ENCODE assay signal across 1 cellular context in the genomic region with DNA sequence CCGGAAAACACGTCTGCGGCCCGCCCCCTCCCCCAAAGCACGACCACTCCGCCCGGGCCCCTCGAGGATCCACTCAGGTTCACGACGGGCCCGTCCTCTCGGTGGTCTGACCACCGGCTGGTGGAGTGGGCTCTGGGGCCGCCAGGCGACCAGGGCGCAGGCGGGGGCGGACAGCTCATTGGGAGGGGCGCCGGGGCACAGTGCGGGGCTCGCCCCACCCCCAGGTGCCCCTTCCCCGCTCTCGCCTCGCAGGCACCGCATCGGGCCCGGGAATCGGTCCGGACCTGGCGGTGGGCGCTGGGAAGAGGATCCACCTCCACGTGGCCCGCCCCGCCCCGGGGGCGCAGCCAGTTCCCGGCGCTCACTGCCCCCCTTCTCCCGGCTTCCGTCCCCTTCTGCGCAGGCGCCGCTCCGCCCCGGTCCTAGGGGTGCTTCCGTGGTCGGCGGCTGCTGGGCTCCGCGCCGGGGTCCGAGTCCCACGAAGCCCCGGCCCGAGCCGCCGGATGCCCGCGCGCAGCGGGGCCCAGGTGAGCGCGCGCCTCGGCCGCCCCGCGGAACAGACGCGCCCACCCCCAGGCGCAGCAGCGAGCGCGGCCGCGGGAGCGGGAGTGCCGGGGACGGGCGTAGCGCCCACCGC.
TF ChIP-seq lines count a peak whose summit lies in the region.

A gene with protein sequence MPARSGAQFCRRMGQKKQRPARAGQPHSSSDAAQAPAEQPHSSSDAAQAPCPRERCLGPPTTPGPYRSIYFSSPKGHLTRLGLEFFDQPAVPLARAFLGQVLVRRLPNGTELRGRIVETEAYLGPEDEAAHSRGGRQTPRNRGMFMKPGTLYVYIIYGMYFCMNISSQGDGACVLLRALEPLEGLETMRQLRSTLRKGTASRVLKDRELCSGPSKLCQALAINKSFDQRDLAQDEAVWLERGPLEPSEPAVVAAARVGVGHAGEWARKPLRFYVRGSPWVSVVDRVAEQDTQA (plus strand): TSS at position 419 of the 637 bp plus-strand sequence. CDS start 85 bp downstream, at position 504.

TF ChIP-seq in HepG2, 621 proteins besides CTCF, POLR2A, EP300 and RAD21 (continued from another document and continues in another):
- TF ChIP-seq, protein P1, sequence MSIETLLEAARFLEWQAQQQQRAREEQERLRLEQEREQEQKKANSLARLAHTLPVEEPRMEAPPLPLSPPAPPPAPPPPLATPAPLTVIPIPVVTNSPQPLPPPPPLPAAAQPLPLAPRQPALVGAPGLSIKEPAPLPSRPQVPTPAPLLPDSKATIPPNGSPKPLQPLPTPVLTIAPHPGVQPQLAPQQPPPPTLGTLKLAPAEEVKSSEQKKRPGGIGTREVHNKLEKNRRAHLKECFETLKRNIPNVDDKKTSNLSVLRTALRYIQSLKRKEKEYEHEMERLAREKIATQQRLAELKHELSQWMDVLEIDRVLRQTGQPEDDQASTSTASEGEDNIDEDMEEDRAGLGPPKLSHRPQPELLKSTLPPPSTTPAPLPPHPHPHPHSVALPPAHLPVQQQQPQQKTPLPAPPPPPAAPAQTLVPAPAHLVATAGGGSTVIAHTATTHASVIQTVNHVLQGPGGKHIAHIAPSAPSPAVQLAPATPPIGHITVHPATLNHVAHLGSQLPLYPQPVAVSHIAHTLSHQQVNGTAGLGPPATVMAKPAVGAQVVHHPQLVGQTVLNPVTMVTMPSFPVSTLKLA (IDR thresholded peaks at IDR 0.05): peak; percentile 72
- TF ChIP-seq, protein P2, sequence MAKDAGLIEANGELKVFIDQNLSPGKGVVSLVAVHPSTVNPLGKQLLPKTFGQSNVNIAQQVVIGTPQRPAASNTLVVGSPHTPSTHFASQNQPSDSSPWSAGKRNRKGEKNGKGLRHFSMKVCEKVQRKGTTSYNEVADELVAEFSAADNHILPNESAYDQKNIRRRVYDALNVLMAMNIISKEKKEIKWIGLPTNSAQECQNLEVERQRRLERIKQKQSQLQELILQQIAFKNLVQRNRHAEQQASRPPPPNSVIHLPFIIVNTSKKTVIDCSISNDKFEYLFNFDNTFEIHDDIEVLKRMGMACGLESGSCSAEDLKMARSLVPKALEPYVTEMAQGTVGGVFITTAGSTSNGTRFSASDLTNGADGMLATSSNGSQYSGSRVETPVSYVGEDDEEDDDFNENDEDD (CRISPR knock-in tag; IDR thresholded peaks at IDR 0.05; ENCODE audit: borderline replicate concordance): peak; percentile 80; the same call in 1 of the 2 replicates
- TF ChIP-seq CC2D1A (CRISPR knock-in tag; IDR thresholded peaks at IDR 0.05) (no peak), NFKB2 (CRISPR knock-in tag; IDR thresholded peaks at IDR 0.05; ENCODE audit: borderline replicate concordance) (no peak), FOXA1 (IDR thresholded peaks at IDR 0.05) (no peak), FOXA1 (CRISPR knock-in tag; IDR thresholded peaks at IDR 0.05) (no peak), CAMTA2 (CRISPR knock-in tag; IDR thresholded peaks at IDR 0.05; ENCODE audit: borderline replicate concordance) (no peak), MEIS1 (CRISPR knock-in tag; IDR thresholded peaks at IDR 0.05; ENCODE audit: borderline replicate concordance) (no peak), TBL1XR1 (IDR thresholded peaks at IDR 0.05; ENCODE audit: borderline replicate concordance, low read length, partially characterized antibody) (no peak), KLF6 (CRISPR knock-in tag; IDR thresholded peaks at IDR 0.05) (no peak), RFX3 (CRISPR knock-in tag; IDR thresholded peaks at IDR 0.05) (no peak), SALL1 (CRISPR knock-in tag; IDR thresholded peaks at IDR 0.05) (peak; percentile 31; the same call in 1 of the 2 replicates), ZNF432 (CRISPR knock-in tag; IDR thresholded peaks at IDR 0.05; ENCODE audit: borderline replicate concordance) (no peak), ATF7-NPFF (CRISPR knock-in tag; IDR thresholded peaks at IDR 0.05; ENCODE audit: low read depth) (no peak; the same call in 1 of the 2 replicates), ZNF780A (CRISPR knock-in tag; IDR thresholded peaks at IDR 0.05) (no peak), ZNF773 (CRISPR knock-in tag; IDR thresholded peaks at IDR 0.05; ENCODE audit: borderline replicate concordance) (no peak), TOE1 (CRISPR knock-in tag; IDR thresholded peaks at IDR 0.05) (no peak), CBFB (CRISPR knock-in tag; IDR thresholded peaks at IDR 0.05) (no peak; the same call in 1 of the 2 replicates), CCAR2 (optimal IDR thresholded peaks at IDR 0.05; ENCODE audit: low read depth, low read length) (no peak), MAFK (conservative IDR thresholded peaks at IDR 0.05 in 1 of 2, IDR thresholded peaks at IDR 0.05 in 1 of 2; ENCODE audit: low read length in 2 of 2) (no peak), SNAPC2 (CRISPR knock-in tag; IDR thresholded peaks at IDR 0.05) (no peak), ZNF614 (CRISPR knock-in tag; IDR thresholded peaks at IDR 0.05; ENCODE audit: borderline replicate concordance) (no peak), ZNF589 (CRISPR knock-in tag; conservative IDR thresholded peaks at IDR 0.05) (no peak), ZNF530 (CRISPR knock-in tag; IDR thresholded peaks at IDR 0.05; ENCODE audit: low read depth) (no peak), KLF15 (CRISPR knock-in tag; IDR thresholded peaks at IDR 0.05; ENCODE audit: borderline replicate concordance) (no peak), EED (CRISPR knock-in tag; IDR thresholded peaks at IDR 0.05) (no peak), ZNF781 (CRISPR knock-in tag; IDR thresholded peaks at IDR 0.05; ENCODE audit: borderline replicate concordance, not compliant biosample characterization) (no peak), CEBPB (IDR thresholded peaks at IDR 0.05; ENCODE audit: borderline replicate concordance, low read depth, low read length) (no peak), KAT2B (IDR thresholded peaks at IDR 0.05; ENCODE audit: borderline replicate concordance, low read depth, low read length) (no peak)
- TF ChIP-seq, protein P3, sequence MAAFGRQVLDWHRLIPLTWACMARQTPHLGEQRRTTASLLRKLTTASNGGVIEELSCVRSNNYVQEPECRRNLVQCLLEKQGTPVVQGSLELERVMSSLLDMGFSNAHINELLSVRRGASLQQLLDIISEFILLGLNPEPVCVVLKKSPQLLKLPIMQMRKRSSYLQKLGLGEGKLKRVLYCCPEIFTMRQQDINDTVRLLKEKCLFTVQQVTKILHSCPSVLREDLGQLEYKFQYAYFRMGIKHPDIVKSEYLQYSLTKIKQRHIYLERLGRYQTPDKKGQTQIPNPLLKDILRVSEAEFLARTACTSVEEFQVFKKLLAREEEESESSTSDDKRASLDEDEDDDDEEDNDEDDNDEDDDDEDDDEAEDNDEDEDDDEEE (CRISPR knock-in tag; IDR thresholded peaks at IDR 0.05): 0 out of 2 replicates have a peak, but pooled peaks have one; percentile 40
- TF ChIP-seq, protein P4, sequence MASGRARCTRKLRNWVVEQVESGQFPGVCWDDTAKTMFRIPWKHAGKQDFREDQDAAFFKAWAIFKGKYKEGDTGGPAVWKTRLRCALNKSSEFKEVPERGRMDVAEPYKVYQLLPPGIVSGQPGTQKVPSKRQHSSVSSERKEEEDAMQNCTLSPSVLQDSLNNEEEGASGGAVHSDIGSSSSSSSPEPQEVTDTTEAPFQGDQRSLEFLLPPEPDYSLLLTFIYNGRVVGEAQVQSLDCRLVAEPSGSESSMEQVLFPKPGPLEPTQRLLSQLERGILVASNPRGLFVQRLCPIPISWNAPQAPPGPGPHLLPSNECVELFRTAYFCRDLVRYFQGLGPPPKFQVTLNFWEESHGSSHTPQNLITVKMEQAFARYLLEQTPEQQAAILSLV (CRISPR knock-in tag; IDR thresholded peaks at IDR 0.05; ENCODE audit: borderline replicate concordance): no peak; the same call in 1 of the 2 replicates
- TF ChIP-seq, protein P5, sequence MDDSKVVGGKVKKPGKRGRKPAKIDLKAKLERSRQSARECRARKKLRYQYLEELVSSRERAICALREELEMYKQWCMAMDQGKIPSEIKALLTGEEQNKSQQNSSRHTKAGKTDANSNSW (CRISPR knock-in tag; IDR thresholded peaks at IDR 0.05; ENCODE audit: borderline replicate concordance): no peak; the same call in 1 of the 2 replicates
- TF ChIP-seq, protein P6, sequence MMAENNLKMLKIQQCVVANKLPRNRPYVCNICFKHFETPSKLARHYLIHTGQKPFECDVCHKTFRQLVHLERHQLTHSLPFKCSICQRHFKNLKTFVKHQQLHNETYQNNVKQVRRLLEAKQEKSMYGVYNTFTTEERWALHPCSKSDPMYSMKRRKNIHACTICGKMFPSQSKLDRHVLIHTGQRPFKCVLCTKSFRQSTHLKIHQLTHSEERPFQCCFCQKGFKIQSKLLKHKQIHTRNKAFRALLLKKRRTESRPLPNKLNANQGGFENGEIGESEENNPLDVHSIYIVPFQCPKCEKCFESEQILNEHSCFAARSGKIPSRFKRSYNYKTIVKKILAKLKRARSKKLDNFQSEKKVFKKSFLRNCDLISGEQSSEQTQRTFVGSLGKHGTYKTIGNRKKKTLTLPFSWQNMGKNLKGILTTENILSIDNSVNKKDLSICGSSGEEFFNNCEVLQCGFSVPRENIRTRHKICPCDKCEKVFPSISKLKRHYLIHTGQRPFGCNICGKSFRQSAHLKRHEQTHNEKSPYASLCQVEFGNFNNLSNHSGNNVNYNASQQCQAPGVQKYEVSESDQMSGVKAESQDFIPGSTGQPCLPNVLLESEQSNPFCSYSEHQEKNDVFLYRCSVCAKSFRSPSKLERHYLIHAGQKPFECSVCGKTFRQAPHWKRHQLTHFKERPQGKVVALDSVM (CRISPR knock-in tag; IDR thresholded peaks at IDR 0.05): no peak
- TF ChIP-seq, protein P7, sequence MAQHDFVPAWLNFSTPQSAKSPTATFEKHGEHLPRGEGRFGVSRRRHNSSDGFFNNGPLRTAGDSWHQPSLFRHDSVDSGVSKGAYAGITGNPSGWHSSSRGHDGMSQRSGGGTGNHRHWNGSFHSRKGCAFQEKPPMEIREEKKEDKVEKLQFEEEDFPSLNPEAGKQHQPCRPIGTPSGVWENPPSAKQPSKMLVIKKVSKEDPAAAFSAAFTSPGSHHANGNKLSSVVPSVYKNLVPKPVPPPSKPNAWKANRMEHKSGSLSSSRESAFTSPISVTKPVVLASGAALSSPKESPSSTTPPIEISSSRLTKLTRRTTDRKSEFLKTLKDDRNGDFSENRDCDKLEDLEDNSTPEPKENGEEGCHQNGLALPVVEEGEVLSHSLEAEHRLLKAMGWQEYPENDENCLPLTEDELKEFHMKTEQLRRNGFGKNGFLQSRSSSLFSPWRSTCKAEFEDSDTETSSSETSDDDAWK (CRISPR knock-in tag; IDR thresholded peaks at IDR 0.05): no peak
- TF ChIP-seq, protein P8, sequence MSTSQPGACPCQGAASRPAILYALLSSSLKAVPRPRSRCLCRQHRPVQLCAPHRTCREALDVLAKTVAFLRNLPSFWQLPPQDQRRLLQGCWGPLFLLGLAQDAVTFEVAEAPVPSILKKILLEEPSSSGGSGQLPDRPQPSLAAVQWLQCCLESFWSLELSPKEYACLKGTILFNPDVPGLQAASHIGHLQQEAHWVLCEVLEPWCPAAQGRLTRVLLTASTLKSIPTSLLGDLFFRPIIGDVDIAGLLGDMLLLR (CRISPR knock-in tag; IDR thresholded peaks at IDR 0.05): no peak
- TF ChIP-seq, protein P9, sequence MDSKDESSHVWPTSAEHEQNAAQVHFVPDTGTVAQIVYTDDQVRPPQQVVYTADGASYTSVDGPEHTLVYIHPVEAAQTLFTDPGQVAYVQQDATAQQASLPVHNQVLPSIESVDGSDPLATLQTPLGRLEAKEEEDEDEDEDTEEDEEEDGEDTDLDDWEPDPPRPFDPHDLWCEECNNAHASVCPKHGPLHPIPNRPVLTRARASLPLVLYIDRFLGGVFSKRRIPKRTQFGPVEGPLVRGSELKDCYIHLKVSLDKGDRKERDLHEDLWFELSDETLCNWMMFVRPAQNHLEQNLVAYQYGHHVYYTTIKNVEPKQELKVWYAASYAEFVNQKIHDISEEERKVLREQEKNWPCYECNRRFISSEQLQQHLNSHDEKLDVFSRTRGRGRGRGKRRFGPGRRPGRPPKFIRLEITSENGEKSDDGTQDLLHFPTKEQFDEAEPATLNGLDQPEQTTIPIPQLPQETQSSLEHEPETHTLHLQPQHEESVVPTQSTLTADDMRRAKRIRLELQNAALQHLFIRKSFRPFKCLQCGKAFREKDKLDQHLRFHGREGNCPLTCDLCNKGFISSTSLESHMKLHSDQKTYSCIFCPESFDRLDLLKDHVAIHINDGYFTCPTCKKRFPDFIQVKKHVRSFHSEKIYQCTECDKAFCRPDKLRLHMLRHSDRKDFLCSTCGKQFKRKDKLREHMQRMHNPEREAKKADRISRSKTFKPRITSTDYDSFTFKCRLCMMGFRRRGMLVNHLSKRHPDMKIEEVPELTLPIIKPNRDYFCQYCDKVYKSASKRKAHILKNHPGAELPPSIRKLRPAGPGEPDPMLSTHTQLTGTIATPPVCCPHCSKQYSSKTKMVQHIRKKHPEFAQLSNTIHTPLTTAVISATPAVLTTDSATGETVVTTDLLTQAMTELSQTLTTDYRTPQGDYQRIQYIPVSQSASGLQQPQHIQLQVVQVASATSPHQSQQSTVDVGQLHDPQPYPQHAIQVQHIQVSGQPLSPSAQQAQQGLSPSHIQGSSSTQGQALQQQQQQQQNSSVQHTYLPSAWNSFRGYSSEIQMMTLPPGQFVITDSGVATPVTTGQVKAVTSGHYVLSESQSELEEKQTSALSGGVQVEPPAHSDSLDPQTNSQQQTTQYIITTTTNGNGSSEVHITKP (CRISPR knock-in tag; IDR thresholded peaks at IDR 0.05; ENCODE audit: low read depth): no peak; the same call in 1 of the 2 replicates
- TF ChIP-seq, protein P10, sequence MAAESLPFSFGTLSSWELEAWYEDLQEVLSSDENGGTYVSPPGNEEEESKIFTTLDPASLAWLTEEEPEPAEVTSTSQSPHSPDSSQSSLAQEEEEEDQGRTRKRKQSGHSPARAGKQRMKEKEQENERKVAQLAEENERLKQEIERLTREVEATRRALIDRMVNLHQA (CRISPR knock-in tag; IDR thresholded peaks at IDR 0.05): no peak
- TF ChIP-seq, protein P11, sequence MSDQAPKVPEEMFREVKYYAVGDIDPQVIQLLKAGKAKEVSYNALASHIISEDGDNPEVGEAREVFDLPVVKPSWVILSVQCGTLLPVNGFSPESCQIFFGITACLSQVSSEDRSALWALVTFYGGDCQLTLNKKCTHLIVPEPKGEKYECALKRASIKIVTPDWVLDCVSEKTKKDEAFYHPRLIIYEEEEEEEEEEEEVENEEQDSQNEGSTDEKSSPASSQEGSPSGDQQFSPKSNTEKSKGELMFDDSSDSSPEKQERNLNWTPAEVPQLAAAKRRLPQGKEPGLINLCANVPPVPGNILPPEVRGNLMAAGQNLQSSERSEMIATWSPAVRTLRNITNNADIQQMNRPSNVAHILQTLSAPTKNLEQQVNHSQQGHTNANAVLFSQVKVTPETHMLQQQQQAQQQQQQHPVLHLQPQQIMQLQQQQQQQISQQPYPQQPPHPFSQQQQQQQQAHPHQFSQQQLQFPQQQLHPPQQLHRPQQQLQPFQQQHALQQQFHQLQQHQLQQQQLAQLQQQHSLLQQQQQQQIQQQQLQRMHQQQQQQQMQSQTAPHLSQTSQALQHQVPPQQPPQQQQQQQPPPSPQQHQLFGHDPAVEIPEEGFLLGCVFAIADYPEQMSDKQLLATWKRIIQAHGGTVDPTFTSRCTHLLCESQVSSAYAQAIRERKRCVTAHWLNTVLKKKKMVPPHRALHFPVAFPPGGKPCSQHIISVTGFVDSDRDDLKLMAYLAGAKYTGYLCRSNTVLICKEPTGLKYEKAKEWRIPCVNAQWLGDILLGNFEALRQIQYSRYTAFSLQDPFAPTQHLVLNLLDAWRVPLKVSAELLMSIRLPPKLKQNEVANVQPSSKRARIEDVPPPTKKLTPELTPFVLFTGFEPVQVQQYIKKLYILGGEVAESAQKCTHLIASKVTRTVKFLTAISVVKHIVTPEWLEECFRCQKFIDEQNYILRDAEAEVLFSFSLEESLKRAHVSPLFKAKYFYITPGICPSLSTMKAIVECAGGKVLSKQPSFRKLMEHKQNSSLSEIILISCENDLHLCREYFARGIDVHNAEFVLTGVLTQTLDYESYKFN (CRISPR knock-in tag; conservative IDR thresholded peaks at IDR 0.05): no peak
